Comparison of ENCODE assay signal across 1 cellular context in genomic region chr13:95275322-95276118, GRCh38.
A peak's percentile ranks its signal among the peaks of the same experiment; 100 is the strongest.
TF ChIP-seq lines count a peak whose summit lies in the region.

No MANE protein-coding gene starts in this region.

TF ChIP-seq in HEK293, 187 proteins besides CTCF, POLR2A, EP300 and RAD21 (continued from another document):
- TF ChIP-seq GLIS1 (tag by site-specific recombination; IDR thresholded peaks at IDR 0.05) (peak; percentile 28; the same call in 1 of the 2 replicates), ZEB2 (tag by site-specific recombination; IDR thresholded peaks at IDR 0.05) (no peak), ZNF324 (tag by site-specific recombination; IDR thresholded peaks at IDR 0.05) (no peak), OSR2 (tag by site-specific recombination; IDR thresholded peaks at IDR 0.05) (peak; percentile 43), PRDM6 (tag by site-specific recombination; IDR thresholded peaks at IDR 0.05) (peak; percentile 72), WT1 (tag by site-specific recombination; IDR thresholded peaks at IDR 0.05) (peak; percentile 84), HOXA7 (CRISPR knock-in tag; IDR thresholded peaks at IDR 0.05; ENCODE audit: borderline replicate concordance) (no peak), FEZF1 (tag by site-specific recombination; IDR thresholded peaks at IDR 0.05) (peak; percentile 85), ZNF24 (tag by site-specific recombination; IDR thresholded peaks at IDR 0.05) (no peak), ZNF660 (tag by site-specific recombination; IDR thresholded peaks at IDR 0.05) (no peak), ZNF544 (tag by site-specific recombination; IDR thresholded peaks at IDR 0.05) (no peak), KLF16 (tag by site-specific recombination; IDR thresholded peaks at IDR 0.05) (no peak), PBX3 (CRISPR knock-in tag; IDR thresholded peaks at IDR 0.05) (no peak), INSM2 (tag by site-specific recombination; IDR thresholded peaks at IDR 0.05) (peak; percentile 51; the same call in 1 of the 2 replicates), IKZF3 (tag by site-specific recombination; IDR thresholded peaks at IDR 0.05) (peak; percentile 54; the same call in 1 of the 2 replicates), HOXD13 (CRISPR knock-in tag; IDR thresholded peaks at IDR 0.05; ENCODE audit: borderline replicate concordance) (peak; percentile 59; the same call in 1 of the 2 replicates), ZNF791 (tag by site-specific recombination; IDR thresholded peaks at IDR 0.05) (no peak)
